Comparison of ENCODE assay signal across 1 cellular context in genomic region chr17:50681260-50682200, GRCh38.
TF ChIP-seq lines count a peak whose summit lies in the region.

No MANE protein-coding gene starts in this region.

TF ChIP-seq in K562, 482 proteins besides CTCF, POLR2A, EP300 and RAD21 (continues in another document):
- TF ChIP-seq YY1 (IDR thresholded peaks at IDR 0.05; ENCODE audit: borderline replicate concordance in 1 of 3, control insufficient read depth in 1 of 3, extremely low read depth in 1 of 3, insufficient read depth in 3 of 3, insufficient read length in 1 of 3, insufficient replicate concordance in 2 of 3, low read depth in 1 of 3, low read length in 2 of 3) (peak in 2 of 3 experiments; percentile 48 to 76), ZHX1 (conservative IDR thresholded peaks at IDR 0.05; ENCODE audit: low read length) (no peak), ZNF146 (CRISPR knock-in tag; IDR thresholded peaks at IDR 0.05; ENCODE audit: unreplicated experiment) (no peak), FUS (optimal IDR thresholded peaks at IDR 0.05; ENCODE audit: low read depth, low read length) (no peak), CBX1 (IDR thresholded peaks at IDR 0.05; ENCODE audit: low read depth) (no peak), ZFP30 (CRISPR knock-in tag; IDR thresholded peaks at IDR 0.05; ENCODE audit: borderline replicate concordance) (no peak), GABPA (tag; conservative IDR thresholded peaks at IDR 0.05; ENCODE audit: low read depth) (no peak), SMARCC2 (IDR thresholded peaks at IDR 0.05; ENCODE audit: low read depth) (no peak), SRSF9 (IDR thresholded peaks at IDR 0.05; ENCODE audit: borderline replicate concordance, low read depth, low read length) (no peak), TFAP4 (CRISPR knock-in tag; IDR thresholded peaks at IDR 0.05; ENCODE audit: borderline replicate concordance) (no peak), DPF2 (IDR thresholded peaks at IDR 0.05) (0 out of 2 replicates have a peak, but pooled peaks have one; percentile 9), HNRNPUL1 (IDR thresholded peaks at IDR 0.05; ENCODE audit: low read length) (no peak), ZBTB40 (IDR thresholded peaks at IDR 0.05) (no peak), ZBTB40 (CRISPR knock-in tag; IDR thresholded peaks at IDR 0.05) (no peak), CEBPG (CRISPR knock-in tag; IDR thresholded peaks at IDR 0.05) (no peak), CEBPG (tag; conservative IDR thresholded peaks at IDR 0.05 in 1 of 2, IDR thresholded peaks at IDR 0.05 in 1 of 2) (no peak), FOXA1 (IDR thresholded peaks at IDR 0.05; ENCODE audit: borderline replicate concordance) (no peak), CREB1 (IDR thresholded peaks at IDR 0.05) (no peak), CREB1 (CRISPR knock-in tag; IDR thresholded peaks at IDR 0.05) (no peak), MEF2D (tag; conservative IDR thresholded peaks at IDR 0.05; ENCODE audit: low read depth) (no peak), POLR2AphosphoS5 (IDR thresholded peaks at IDR 0.05; ENCODE audit: control insufficient read depth, insufficient read depth, low read depth, low read length) (no peak), HDAC2 (IDR thresholded peaks at IDR 0.05) (peak; percentile 25; the same call in 1 of the 2 replicates), CXXC5 (CRISPR knock-in tag; IDR thresholded peaks at IDR 0.05) (0 out of 2 replicates have a peak, but pooled peaks have one; percentile 32), WHSC1 (IDR thresholded peaks at IDR 0.05; ENCODE audit: low read length) (no peak), SMARCA4 (IDR thresholded peaks at IDR 0.05) (no peak), NELFE (IDR thresholded peaks at IDR 0.05; ENCODE audit: insufficient read depth, insufficient read length) (no peak), ZNF780A (CRISPR knock-in tag; IDR thresholded peaks at IDR 0.05) (no peak), RB1 (IDR thresholded peaks at IDR 0.05; ENCODE audit: low read depth) (0 out of 2 replicates have a peak, but pooled peaks have one; percentile 7), ZNF644 (tag; IDR thresholded peaks at IDR 0.05; ENCODE audit: low read depth) (no peak), NFIX (CRISPR knock-in tag; IDR thresholded peaks at IDR 0.05; ENCODE audit: low read depth) (no peak), BRD4 (IDR thresholded peaks at IDR 0.05) (no peak), NFE2 (IDR thresholded peaks at IDR 0.05; ENCODE audit: low read depth) (no peak), ZNF431 (CRISPR knock-in tag; IDR thresholded peaks at IDR 0.05) (no peak), PURB (CRISPR knock-in tag; IDR thresholded peaks at IDR 0.05; ENCODE audit: low read depth) (no peak), RCOR1 (IDR thresholded peaks at IDR 0.05; ENCODE audit: borderline replicate concordance in 1 of 2, low read depth in 2 of 2, low read length in 2 of 2) (peak in 1 of 2 experiments; percentile 57; a peak in 1 of 4 replicates), E2F8 (IDR thresholded peaks at IDR 0.05; ENCODE audit: low read depth, partially characterized antibody) (peak; percentile 32), HDAC8 (tag; IDR thresholded peaks at IDR 0.05) (no peak), HMGN3 (IDR thresholded peaks at IDR 0.05; ENCODE audit: borderline replicate concordance, extremely low read depth, insufficient read length, low read depth, low read length) (no peak), SUPT5H (IDR thresholded peaks at IDR 0.05) (no peak), IRF9 (tag; IDR thresholded peaks at IDR 0.05) (no peak), ZZZ3 (IDR thresholded peaks at IDR 0.05) (no peak), ZC3H4 (CRISPR knock-in tag; IDR thresholded peaks at IDR 0.05; ENCODE audit: borderline replicate concordance) (no peak), PHF21A (IDR thresholded peaks at IDR 0.05; ENCODE audit: borderline replicate concordance, low read depth) (no peak), SNAPC5 (CRISPR knock-in tag; IDR thresholded peaks at IDR 0.05) (no peak), ZBTB43 (CRISPR knock-in tag; IDR thresholded peaks at IDR 0.05) (no peak), ZNF3 (CRISPR knock-in tag; IDR thresholded peaks at IDR 0.05) (no peak), TAF9B (IDR thresholded peaks at IDR 0.05; ENCODE audit: partially characterized antibody) (no peak), ID3 (CRISPR knock-in tag; IDR thresholded peaks at IDR 0.05) (no peak), ID3 (tag; IDR thresholded peaks at IDR 0.05) (no peak)
